ENCODE assay signal across 28 cellular contexts in genomic region chr14:71995741-71996140, GRCh38.
"Had no signal": no experiment of that assay in that cellular context is flagged by ENCODE, and none has a peak within 500 bp of the region (broad histone marks: within the 10 kb centered on the region; RNA-seq: fewer than 3 reads in every experiment).

No MANE protein-coding gene starts in this region.

- H3K4me1 ChIP-seq: stomach, suprapubic skin, testis, tibial nerve, transverse colon, upper lobe of left lung, upper lobe of right lung, uterus, vagina had no signal

- H3K36me3 ChIP-seq: stomach, suprapubic skin, thoracic aorta, thyroid gland, tibial artery, tibial nerve, transverse colon, upper lobe of left lung, upper lobe of right lung, uterus, vagina had no signal

- DNase-seq: stimulated activated CD4-positive, alpha-beta T cell treated with anti-CD3 and anti-CD28 coated beads, Interleukin-2, amount 100 ng/mL, for 48 hours; stimulated activated CD4-positive, alpha-beta T cell treated with anti-CD3 and anti-CD28 coated beads, Interleukin-4, amount 100 ng/mL, for 1 hour; stimulated activated CD4-positive, alpha-beta T cell treated with anti-CD3 and anti-CD28 coated beads, Interleukin-4, amount 100 ng/mL, for 24 hours; stimulated activated CD4-positive, alpha-beta T cell treated with anti-CD3 and anti-CD28 coated beads, Interleukin-4, amount 100 ng/mL, for 4 hours; stimulated activated CD8-positive, alpha-beta memory T cell treated with anti-CD3 and anti-CD28 coated beads, Interleukin-4, amount 100 ng/mL, for 48 hours; stimulated activated naive B cell treated with anti-CD40 and anti-IgM and Interleukin-4, amounts not matched to agents 10 μg/mL and 1 μg/mL and 100 μg/mL, for 72 hours; stimulated activated naive CD4-positive, alpha-beta T cell; stimulated activated naive CD4-positive, alpha-beta T cell treated with Interleukin-2 at 50 U/mL for 16 hours; stimulated activated naive CD8-positive, alpha-beta T cell treated with anti-CD3 and anti-CD28 coated beads, Interleukin-15, amount 100 ng/mL, for 72 hours; stimulated activated naive CD8-positive, alpha-beta T cell treated with anti-CD3 and anti-CD28 coated beads, Interleukin-15, Interleukin-2, amounts not matched to agents 100 U/mL and 50 U/mL, for 24 hours; stomach; substantia nigra; testis; thyroid gland; tibial artery; transverse colon; trophoblast cell; upper lobe of left lung; upper lobe of right lung; uterus had no signal

- H3K36me3 Mint-ChIP-seq: stimulated activated effector memory CD8-positive, alpha-beta T cell treated with anti-CD3 and anti-CD28 coated beads, Interleukin-12 subunit alpha, Interleukin-12 subunit beta, amount 100 ng/mL, for 72 hours; stimulated activated memory B cell treated with anti-CD40 and anti-IgM and Interleukin-4, amounts not matched to agents 10 μg/mL and 1 μg/mL and 100 μg/mL, for 72 hours; stimulated activated naive B cell treated with anti-CD40 and anti-IgM and Interleukin-4, amounts not matched to agents 10 μg/mL and 1 μg/mL and 100 μg/mL, for 72 hours; type B pancreatic cell had no signal

- H3K27me3 ChIP-seq: stomach, suprapubic skin, testis, thyroid gland, tibial artery, tibial nerve, transverse colon, upper lobe of left lung, upper lobe of right lung, uterus, vagina had no signal

- H3K4me1 Mint-ChIP-seq: stimulated activated effector memory CD8-positive, alpha-beta T cell treated with anti-CD3 and anti-CD28 coated beads, Interleukin-12 subunit alpha, Interleukin-12 subunit beta, amount 100 ng/mL, for 72 hours; stimulated activated memory B cell treated with anti-CD40 and anti-IgM and Interleukin-4, amounts not matched to agents 10 μg/mL and 1 μg/mL and 100 μg/mL, for 72 hours; stimulated activated naive B cell treated with anti-CD40 and anti-IgM and Interleukin-4, amounts not matched to agents 10 μg/mL and 1 μg/mL and 100 μg/mL, for 72 hours; stimulated activated naive CD8-positive, alpha-beta T cell treated with anti-CD3 and anti-CD28 coated beads, Interleukin-15, amount 100 ng/mL, for 72 hours had no signal

- H3K4me3 Mint-ChIP-seq: stimulated activated effector memory CD8-positive, alpha-beta T cell treated with anti-CD3 and anti-CD28 coated beads, Interleukin-12 subunit alpha, Interleukin-12 subunit beta, amount 100 ng/mL, for 72 hours; stimulated activated memory B cell treated with anti-CD40 and anti-IgM and Interleukin-4, amounts not matched to agents 10 μg/mL and 1 μg/mL and 100 μg/mL, for 72 hours; stimulated activated naive B cell treated with anti-CD40 and anti-IgM and Interleukin-4, amounts not matched to agents 10 μg/mL and 1 μg/mL and 100 μg/mL, for 72 hours; stimulated activated naive CD8-positive, alpha-beta T cell treated with anti-CD3 and anti-CD28 coated beads, Interleukin-15, amount 100 ng/mL, for 72 hours; stimulated activated naive CD8-positive, alpha-beta T cell treated with anti-CD3 and anti-CD28 coated beads, Interleukin-15, Interleukin-2, amounts not matched to agents 100 ng/mL and 50 ng/mL, for 24 hours; type B pancreatic cell had no signal

- ATAC-seq: stimulated activated effector memory CD8-positive, alpha-beta T cell treated with anti-CD3 and anti-CD28 coated beads, Interleukin-12 subunit alpha, Interleukin-12 subunit beta, amount 100 ng/mL, for 72 hours; stimulated activated memory B cell treated with anti-CD40 and anti-IgM and Interleukin-4, amounts not matched to agents 10 μg/mL and 1 μg/mL and 100 μg/mL, for 72 hours; stimulated activated naive B cell treated with anti-CD40 and anti-IgM and Interleukin-4, amounts not matched to agents 10 μg/mL and 1 μg/mL and 100 μg/mL, for 72 hours; stimulated activated naive CD8-positive, alpha-beta T cell treated with anti-CD3 and anti-CD28 coated beads, Interleukin-15, amount 100 ng/mL, for 72 hours; stimulated activated naive CD8-positive, alpha-beta T cell treated with anti-CD3 and anti-CD28 coated beads, Interleukin-15, Interleukin-2, amounts not matched to agents 100 U/mL and 50 U/mL, for 24 hours; upper lobe of right lung had no signal

- H3K27ac Mint-ChIP-seq: stimulated activated effector memory CD8-positive, alpha-beta T cell treated with anti-CD3 and anti-CD28 coated beads, Interleukin-12 subunit alpha, Interleukin-12 subunit beta, amount 100 ng/mL, for 72 hours; stimulated activated memory B cell treated with anti-CD40 and anti-IgM and Interleukin-4, amounts not matched to agents 10 μg/mL and 1 μg/mL and 100 μg/mL, for 72 hours; stimulated activated naive B cell treated with anti-CD40 and anti-IgM and Interleukin-4, amounts not matched to agents 10 μg/mL and 1 μg/mL and 100 μg/mL, for 72 hours; stimulated activated naive CD8-positive, alpha-beta T cell treated with anti-CD3 and anti-CD28 coated beads, Interleukin-15, amount 100 ng/mL, for 72 hours; stimulated activated naive CD8-positive, alpha-beta T cell treated with anti-CD3 and anti-CD28 coated beads, Interleukin-15, Interleukin-2, amounts not matched to agents 100 ng/mL and 50 ng/mL, for 24 hours; type B pancreatic cell had no signal

- H3K27ac ChIP-seq: stomach, suprapubic skin, testis, thoracic aorta, thyroid gland, tibial artery, tibial nerve, transverse colon, upper lobe of left lung, upper lobe of right lung, uterus, vagina had no signal

- H3K9me3 ChIP-seq: stomach, suprapubic skin, testis, thoracic aorta, thyroid gland, tibial artery, tibial nerve, transverse colon, upper lobe of left lung, upper lobe of right lung, uterus, vagina had no signal

- H3K4me3 ChIP-seq: stomach, suprapubic skin, testis, thoracic aorta, thyroid gland, tibial artery, tibial nerve, transverse colon, upper lobe of left lung, upper lobe of right lung, uterus, vagina had no signal

- H3K9me3 Mint-ChIP-seq: type B pancreatic cell had no signal

- H3K27me3 Mint-ChIP-seq: stimulated activated naive CD8-positive, alpha-beta T cell treated with anti-CD3 and anti-CD28 coated beads, Interleukin-15, amount 100 ng/mL, for 72 hours; type B pancreatic cell had no signal
